ENCODE assay signal across 1 cellular context in the genomic region with DNA sequence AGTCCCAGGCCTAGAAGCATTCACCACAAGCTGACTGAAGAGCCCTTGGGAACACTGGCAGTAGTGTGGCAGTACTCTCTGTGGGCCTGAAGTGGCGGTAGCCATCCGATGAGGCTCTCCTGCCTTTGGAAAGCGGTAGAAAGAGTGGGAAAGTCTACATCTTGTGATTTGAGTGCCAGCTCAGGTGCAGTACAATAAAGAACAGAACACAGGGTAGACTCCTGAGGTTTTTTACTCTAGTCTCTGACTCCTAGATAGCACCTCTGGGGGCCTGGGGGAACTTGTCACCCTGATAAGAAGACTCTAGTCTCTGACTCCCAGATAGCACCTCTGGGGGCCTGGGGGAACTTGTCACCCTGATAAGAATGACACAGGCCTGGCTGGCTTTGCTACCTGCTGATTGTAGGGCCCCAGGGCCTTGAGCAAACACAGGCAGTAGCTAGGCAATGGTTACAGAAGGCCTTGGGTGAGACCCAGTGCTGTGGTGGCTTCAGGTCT.
TF ChIP-seq lines count a peak whose summit lies in the region.

No MANE protein-coding gene starts in this region.

TF ChIP-seq in K562, 482 proteins besides CTCF, POLR2A, EP300 and RAD21 (continued from another document and continues in another):
- no peak for TF ChIP-seq ELF1 (tag; IDR thresholded peaks at IDR 0.05)
- no peak for TF ChIP-seq CHCHD3 (CRISPR knock-in tag; IDR thresholded peaks at IDR 0.05)
- peak; percentile 76; the same call in 1 of the 2 replicates for TF ChIP-seq KHSRP (IDR thresholded peaks at IDR 0.05)
- TF ChIP-seq SETDB1 (IDR thresholded peaks at IDR 0.05; ENCODE audit: low read length): no peak
- TF ChIP-seq, protein P1, sequence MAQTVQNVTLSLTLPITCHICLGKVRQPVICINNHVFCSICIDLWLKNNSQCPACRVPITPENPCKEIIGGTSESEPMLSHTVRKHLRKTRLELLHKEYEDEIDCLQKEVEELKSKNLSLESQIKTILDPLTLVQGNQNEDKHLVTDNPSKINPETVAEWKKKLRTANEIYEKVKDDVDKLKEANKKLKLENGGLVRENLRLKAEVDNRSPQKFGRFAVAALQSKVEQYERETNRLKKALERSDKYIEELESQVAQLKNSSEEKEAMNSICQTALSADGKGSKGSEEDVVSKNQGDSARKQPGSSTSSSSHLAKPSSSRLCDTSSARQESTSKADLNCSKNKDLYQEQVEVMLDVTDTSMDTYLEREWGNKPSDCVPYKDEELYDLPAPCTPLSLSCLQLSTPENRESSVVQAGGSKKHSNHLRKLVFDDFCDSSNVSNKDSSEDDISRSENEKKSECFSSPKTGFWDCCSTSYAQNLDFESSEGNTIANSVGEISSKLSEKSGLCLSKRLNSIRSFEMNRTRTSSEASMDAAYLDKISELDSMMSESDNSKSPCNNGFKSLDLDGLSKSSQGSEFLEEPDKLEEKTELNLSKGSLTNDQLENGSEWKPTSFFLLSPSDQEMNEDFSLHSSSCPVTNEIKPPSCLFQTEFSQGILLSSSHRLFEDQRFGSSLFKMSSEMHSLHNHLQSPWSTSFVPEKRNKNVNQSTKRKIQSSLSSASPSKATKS (CRISPR knock-in tag; IDR thresholded peaks at IDR 0.05): no peak
- TF ChIP-seq, protein P2, sequence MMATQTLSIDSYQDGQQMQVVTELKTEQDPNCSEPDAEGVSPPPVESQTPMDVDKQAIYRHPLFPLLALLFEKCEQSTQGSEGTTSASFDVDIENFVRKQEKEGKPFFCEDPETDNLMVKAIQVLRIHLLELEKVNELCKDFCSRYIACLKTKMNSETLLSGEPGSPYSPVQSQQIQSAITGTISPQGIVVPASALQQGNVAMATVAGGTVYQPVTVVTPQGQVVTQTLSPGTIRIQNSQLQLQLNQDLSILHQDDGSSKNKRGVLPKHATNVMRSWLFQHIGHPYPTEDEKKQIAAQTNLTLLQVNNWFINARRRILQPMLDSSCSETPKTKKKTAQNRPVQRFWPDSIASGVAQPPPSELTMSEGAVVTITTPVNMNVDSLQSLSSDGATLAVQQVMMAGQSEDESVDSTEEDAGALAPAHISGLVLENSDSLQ (IDR thresholded peaks at IDR 0.05): peak; percentile 77
- TF ChIP-seq, protein P3, sequence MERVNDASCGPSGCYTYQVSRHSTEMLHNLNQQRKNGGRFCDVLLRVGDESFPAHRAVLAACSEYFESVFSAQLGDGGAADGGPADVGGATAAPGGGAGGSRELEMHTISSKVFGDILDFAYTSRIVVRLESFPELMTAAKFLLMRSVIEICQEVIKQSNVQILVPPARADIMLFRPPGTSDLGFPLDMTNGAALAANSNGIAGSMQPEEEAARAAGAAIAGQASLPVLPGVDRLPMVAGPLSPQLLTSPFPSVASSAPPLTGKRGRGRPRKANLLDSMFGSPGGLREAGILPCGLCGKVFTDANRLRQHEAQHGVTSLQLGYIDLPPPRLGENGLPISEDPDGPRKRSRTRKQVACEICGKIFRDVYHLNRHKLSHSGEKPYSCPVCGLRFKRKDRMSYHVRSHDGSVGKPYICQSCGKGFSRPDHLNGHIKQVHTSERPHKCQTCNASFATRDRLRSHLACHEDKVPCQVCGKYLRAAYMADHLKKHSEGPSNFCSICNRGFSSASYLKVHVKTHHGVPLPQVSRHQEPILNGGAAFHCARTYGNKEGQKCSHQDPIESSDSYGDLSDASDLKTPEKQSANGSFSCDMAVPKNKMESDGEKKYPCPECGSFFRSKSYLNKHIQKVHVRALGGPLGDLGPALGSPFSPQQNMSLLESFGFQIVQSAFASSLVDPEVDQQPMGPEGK (CRISPR knock-in tag; IDR thresholded peaks at IDR 0.05; ENCODE audit: borderline replicate concordance): no peak
- no peak for TF ChIP-seq HEY1 (CRISPR knock-in tag; IDR thresholded peaks at IDR 0.05; ENCODE audit: borderline replicate concordance)
- TF ChIP-seq BDP1 (IDR thresholded peaks at IDR 0.05; ENCODE audit: insufficient read depth, insufficient read length): no peak
- TF ChIP-seq NR2C2 (CRISPR knock-in tag; IDR thresholded peaks at IDR 0.05): no peak
- no peak for TF ChIP-seq NR2C2 (tag; IDR thresholded peaks at IDR 0.05)
- no peak for TF ChIP-seq HNRNPL (IDR thresholded peaks at IDR 0.05; ENCODE audit: low read depth, low read length)
- TF ChIP-seq ZNF778 (CRISPR knock-in tag; IDR thresholded peaks at IDR 0.05): no peak
- TF ChIP-seq, protein P4, sequence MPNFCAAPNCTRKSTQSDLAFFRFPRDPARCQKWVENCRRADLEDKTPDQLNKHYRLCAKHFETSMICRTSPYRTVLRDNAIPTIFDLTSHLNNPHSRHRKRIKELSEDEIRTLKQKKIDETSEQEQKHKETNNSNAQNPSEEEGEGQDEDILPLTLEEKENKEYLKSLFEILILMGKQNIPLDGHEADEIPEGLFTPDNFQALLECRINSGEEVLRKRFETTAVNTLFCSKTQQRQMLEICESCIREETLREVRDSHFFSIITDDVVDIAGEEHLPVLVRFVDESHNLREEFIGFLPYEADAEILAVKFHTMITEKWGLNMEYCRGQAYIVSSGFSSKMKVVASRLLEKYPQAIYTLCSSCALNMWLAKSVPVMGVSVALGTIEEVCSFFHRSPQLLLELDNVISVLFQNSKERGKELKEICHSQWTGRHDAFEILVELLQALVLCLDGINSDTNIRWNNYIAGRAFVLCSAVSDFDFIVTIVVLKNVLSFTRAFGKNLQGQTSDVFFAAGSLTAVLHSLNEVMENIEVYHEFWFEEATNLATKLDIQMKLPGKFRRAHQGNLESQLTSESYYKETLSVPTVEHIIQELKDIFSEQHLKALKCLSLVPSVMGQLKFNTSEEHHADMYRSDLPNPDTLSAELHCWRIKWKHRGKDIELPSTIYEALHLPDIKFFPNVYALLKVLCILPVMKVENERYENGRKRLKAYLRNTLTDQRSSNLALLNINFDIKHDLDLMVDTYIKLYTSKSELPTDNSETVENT (CRISPR knock-in tag; IDR thresholded peaks at IDR 0.05): no peak
- TF ChIP-seq, protein P5, sequence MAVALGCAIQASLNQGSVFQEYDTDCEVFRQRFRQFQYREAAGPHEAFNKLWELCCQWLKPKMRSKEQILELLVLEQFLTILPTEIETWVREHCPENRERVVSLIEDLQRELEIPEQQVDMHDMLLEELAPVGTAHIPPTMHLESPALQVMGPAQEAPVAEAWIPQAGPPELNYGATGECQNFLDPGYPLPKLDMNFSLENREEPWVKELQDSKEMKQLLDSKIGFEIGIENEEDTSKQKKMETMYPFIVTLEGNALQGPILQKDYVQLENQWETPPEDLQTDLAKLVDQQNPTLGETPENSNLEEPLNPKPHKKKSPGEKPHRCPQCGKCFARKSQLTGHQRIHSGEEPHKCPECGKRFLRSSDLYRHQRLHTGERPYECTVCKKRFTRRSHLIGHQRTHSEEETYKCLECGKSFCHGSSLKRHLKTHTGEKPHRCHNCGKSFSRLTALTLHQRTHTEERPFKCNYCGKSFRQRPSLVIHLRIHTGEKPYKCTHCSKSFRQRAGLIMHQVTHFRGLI (CRISPR knock-in tag; IDR thresholded peaks at IDR 0.05): no peak
- no peak; the same call in 1 of the 2 replicates for TF ChIP-seq SMAD3 (CRISPR knock-in tag; conservative IDR thresholded peaks at IDR 0.05)
- TF ChIP-seq ZC3H8 (IDR thresholded peaks at IDR 0.05): no peak
- TF ChIP-seq RFX5 (IDR thresholded peaks at IDR 0.05; ENCODE audit: low read depth, low read length): 0 out of 2 replicates have a peak, but pooled peaks have one; percentile 12
- no peak; the same call in 1 of the 2 replicates for TF ChIP-seq MAFK (IDR thresholded peaks at IDR 0.05; ENCODE audit: low read length)
- TF ChIP-seq, protein P6, sequence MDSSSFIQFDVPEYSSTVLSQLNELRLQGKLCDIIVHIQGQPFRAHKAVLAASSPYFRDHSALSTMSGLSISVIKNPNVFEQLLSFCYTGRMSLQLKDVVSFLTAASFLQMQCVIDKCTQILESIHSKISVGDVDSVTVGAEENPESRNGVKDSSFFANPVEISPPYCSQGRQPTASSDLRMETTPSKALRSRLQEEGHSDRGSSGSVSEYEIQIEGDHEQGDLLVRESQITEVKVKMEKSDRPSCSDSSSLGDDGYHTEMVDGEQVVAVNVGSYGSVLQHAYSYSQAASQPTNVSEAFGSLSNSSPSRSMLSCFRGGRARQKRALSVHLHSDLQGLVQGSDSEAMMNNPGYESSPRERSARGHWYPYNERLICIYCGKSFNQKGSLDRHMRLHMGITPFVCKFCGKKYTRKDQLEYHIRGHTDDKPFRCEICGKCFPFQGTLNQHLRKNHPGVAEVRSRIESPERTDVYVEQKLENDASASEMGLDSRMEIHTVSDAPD (CRISPR knock-in tag; IDR thresholded peaks at IDR 0.05): no peak
- no peak for TF ChIP-seq PURB (CRISPR knock-in tag; IDR thresholded peaks at IDR 0.05; ENCODE audit: low read depth)
- TF ChIP-seq KLF13 (tag; IDR thresholded peaks at IDR 0.05; ENCODE audit: borderline replicate concordance, low read depth): no peak
- TF ChIP-seq, protein P7, sequence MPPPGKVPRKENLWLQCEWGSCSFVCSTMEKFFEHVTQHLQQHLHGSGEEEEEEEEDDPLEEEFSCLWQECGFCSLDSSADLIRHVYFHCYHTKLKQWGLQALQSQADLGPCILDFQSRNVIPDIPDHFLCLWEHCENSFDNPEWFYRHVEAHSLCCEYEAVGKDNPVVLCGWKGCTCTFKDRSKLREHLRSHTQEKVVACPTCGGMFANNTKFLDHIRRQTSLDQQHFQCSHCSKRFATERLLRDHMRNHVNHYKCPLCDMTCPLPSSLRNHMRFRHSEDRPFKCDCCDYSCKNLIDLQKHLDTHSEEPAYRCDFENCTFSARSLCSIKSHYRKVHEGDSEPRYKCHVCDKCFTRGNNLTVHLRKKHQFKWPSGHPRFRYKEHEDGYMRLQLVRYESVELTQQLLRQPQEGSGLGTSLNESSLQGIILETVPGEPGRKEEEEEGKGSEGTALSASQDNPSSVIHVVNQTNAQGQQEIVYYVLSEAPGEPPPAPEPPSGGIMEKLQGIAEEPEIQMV (tag; conservative IDR thresholded peaks at IDR 0.05; ENCODE audit: low read depth): no peak
- TF ChIP-seq NONO (IDR thresholded peaks at IDR 0.05; ENCODE audit: low read depth in 2 of 2, low read length in 1 of 2): peak in 1 of 2 experiments; percentile 81; a peak in 1 of 4 replicates
- TF ChIP-seq HDAC6 (IDR thresholded peaks at IDR 0.05; ENCODE audit: low read depth, low read length): no peak
- TF ChIP-seq, protein P8, sequence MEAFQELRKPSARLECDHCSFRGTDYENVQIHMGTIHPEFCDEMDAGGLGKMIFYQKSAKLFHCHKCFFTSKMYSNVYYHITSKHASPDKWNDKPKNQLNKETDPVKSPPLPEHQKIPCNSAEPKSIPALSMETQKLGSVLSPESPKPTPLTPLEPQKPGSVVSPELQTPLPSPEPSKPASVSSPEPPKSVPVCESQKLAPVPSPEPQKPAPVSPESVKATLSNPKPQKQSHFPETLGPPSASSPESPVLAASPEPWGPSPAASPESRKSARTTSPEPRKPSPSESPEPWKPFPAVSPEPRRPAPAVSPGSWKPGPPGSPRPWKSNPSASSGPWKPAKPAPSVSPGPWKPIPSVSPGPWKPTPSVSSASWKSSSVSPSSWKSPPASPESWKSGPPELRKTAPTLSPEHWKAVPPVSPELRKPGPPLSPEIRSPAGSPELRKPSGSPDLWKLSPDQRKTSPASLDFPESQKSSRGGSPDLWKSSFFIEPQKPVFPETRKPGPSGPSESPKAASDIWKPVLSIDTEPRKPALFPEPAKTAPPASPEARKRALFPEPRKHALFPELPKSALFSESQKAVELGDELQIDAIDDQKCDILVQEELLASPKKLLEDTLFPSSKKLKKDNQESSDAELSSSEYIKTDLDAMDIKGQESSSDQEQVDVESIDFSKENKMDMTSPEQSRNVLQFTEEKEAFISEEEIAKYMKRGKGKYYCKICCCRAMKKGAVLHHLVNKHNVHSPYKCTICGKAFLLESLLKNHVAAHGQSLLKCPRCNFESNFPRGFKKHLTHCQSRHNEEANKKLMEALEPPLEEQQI (IDR thresholded peaks at IDR 0.05): peak; percentile 92
- no peak for TF ChIP-seq MIER1 (IDR thresholded peaks at IDR 0.05; ENCODE audit: low read depth)
- TF ChIP-seq ARNT (IDR thresholded peaks at IDR 0.05): peak; percentile 63 to 88; a peak in 2 of 4 replicates
- TF ChIP-seq KLF1 (tag; IDR thresholded peaks at IDR 0.05): no peak
- TF ChIP-seq, protein P9, sequence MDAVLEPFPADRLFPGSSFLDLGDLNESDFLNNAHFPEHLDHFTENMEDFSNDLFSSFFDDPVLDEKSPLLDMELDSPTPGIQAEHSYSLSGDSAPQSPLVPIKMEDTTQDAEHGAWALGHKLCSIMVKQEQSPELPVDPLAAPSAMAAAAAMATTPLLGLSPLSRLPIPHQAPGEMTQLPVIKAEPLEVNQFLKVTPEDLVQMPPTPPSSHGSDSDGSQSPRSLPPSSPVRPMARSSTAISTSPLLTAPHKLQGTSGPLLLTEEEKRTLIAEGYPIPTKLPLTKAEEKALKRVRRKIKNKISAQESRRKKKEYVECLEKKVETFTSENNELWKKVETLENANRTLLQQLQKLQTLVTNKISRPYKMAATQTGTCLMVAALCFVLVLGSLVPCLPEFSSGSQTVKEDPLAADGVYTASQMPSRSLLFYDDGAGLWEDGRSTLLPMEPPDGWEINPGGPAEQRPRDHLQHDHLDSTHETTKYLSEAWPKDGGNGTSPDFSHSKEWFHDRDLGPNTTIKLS (IDR thresholded peaks at IDR 0.05; ENCODE audit: borderline replicate concordance, low read depth): no peak
- no peak for TF ChIP-seq ZNF175 (CRISPR knock-in tag; IDR thresholded peaks at IDR 0.05; ENCODE audit: low read depth)
- peak; percentile 88 to 92; a peak in 3 of 4 replicates for TF ChIP-seq TBL1XR1 (IDR thresholded peaks at IDR 0.05; ENCODE audit: low read length in 2 of 2)
- 0 out of 2 replicates have a peak, but pooled peaks have one; percentile 21 for TF ChIP-seq SP1 (CRISPR knock-in tag; IDR thresholded peaks at IDR 0.05)
- TF ChIP-seq ERF (CRISPR knock-in tag; IDR thresholded peaks at IDR 0.05): peak; percentile 27; the same call in 1 of the 2 replicates
- peak; percentile 84 for TF ChIP-seq ZBTB7A (IDR thresholded peaks at IDR 0.05; ENCODE audit: borderline replicate concordance, control insufficient read depth, low read depth, low read length)
- no peak for TF ChIP-seq ZKSCAN3 (CRISPR knock-in tag; IDR thresholded peaks at IDR 0.05)
- TF ChIP-seq HDAC3 (IDR thresholded peaks at IDR 0.05; ENCODE audit: borderline replicate concordance, partially characterized antibody): peak; percentile 84
- TF ChIP-seq MBD2 (IDR thresholded peaks at IDR 0.05; ENCODE audit: borderline replicate concordance, low read depth): peak; percentile 45; the same call in 1 of the 2 replicates
- TF ChIP-seq YY1 (IDR thresholded peaks at IDR 0.05; ENCODE audit: borderline replicate concordance in 1 of 3, control insufficient read depth in 1 of 3, extremely low read depth in 1 of 3, insufficient read depth in 3 of 3, insufficient read length in 1 of 3, insufficient replicate concordance in 2 of 3, low read depth in 1 of 3, low read length in 2 of 3): no peak
- no peak for TF ChIP-seq PRMT5 (CRISPR knock-in tag; IDR thresholded peaks at IDR 0.05)
